In genomic region chr5:38265546-38266179, GRCh38 we compare ENCODE assay signal across 8 cellular contexts. TPM values are rescaled to one million over a fixed set of nuclear protein-coding genes. Genes with fewer than 3 reads are reported as not detected.
DNase-seq lines count a peak whose midpoint lies in the region; ATAC-seq and TF ChIP-seq lines count a peak whose summit lies in the region.

No MANE protein-coding gene starts in this region.

- TF ChIP-seq CTCF in BE2C (IDR thresholded peaks at IDR 0.05; ENCODE audit: low read depth, low read length) (peak; percentile 85), ovary (IDR thresholded peaks at IDR 0.05) (peak; percentile 56 to 70 (median 64))

- DNase-seq in BE2C, result peak; percentile 82
- peak; percentile 20 for DNase-seq in NCI-H446 treated with DMSO at 0.1 percent for 48 hours (lab: John Stamatoyannopoulos, UW)
- DNase-seq in activated CD8-positive, alpha-beta memory T cell treated with anti-CD3 and anti-CD28 coated beads, Interleukin-2, amount 50 U/mL, for 4 hours, result peak; percentile 36
- peak; percentile 17 for DNase-seq in fibroblast of the conjunctiva (ENCODE audit: low read depth)
- peak; percentile 59 to 77 (median 71) for DNase-seq in ovary
- DNase-seq in activated CD4-positive, CD25-positive, alpha-beta regulatory T cell (lab: John Stamatoyannopoulos, UW), result no peak

- H3K27ac ChIP-seq in ovary, result no peak overlapping the region

- H3K4me3 ChIP-seq in BE2C (ENCODE audit: low read depth, low read length) (no peak overlapping the region), ovary (no peak overlapping the region)

- H3K4me1 ChIP-seq in BE2C, result peaks cover 9% of the 10 kb centered on the region
- H3K4me1 ChIP-seq in ovary (ENCODE audit: insufficient read depth), result peaks cover 4% of the 10 kb centered on the region

- H3K27me3 ChIP-seq in BE2C (no peaks in the 10 kb centered on the region), ovary (no peaks in the 10 kb centered on the region)

- intact Hi-C loops in ovary (cut with DNase I), result no loop called here

- no peak for TF ChIP-seq POLR2A in ovary (IDR thresholded peaks at IDR 0.05)

- H3K9me3 ChIP-seq in BE2C (no peaks in the 10 kb centered on the region), ovary (no peaks in the 10 kb centered on the region)

- no peak for TF ChIP-seq EP300 in ovary (IDR thresholded peaks at IDR 0.05)

- ATAC-seq in GM18508 (IDR thresholded peaks at IDR 0.05; ENCODE audit: insufficient read depth, unreplicated experiment), result peak; percentile 55
- ATAC-seq in HG02981 (IDR thresholded peaks at IDR 0.05; ENCODE audit: unreplicated experiment), result peak; percentile 83

- H3K36me3 ChIP-seq in BE2C, result no peaks in the 10 kb centered on the region
- no peaks in the 10 kb centered on the region for H3K36me3 ChIP-seq in ovary

- WGBS in ovary, 3 donors, result 48 to 49% (median 48%) methylated on average over 13 of the region's 13 CpGs

RNA-seq across cellular contexts. Expression of gene EGFLAM, which starts 7.3 kb away (rescaled TPM):
- polyA plus RNA-seq in BE2C (2012; ENCODE audit: insufficient read depth, insufficient read length, low read depth), result 2.7 TPM
- total RNA-seq in ovary, result 10 to 100 TPM in 5 of 7 donors, 1 to 10 TPM in 2; 6.1 to 37.8 (median 17.1) TPM
- polyA plus RNA-seq in ovary, result 10 to 100 TPM in 1 of 2 donors, 1 to 10 TPM in 1; 9.0 to 37.5 TPM

Comparison
In these comparisons a context has a peak if more than half of its experiments do, and no peak if none do; other contexts are left out.
1. DNase-seq: peak in BE2C (single experiment), NCI-H446 treated with DMSO at 0.1 percent for 48 hours (single experiment), activated CD8-positive, alpha-beta memory T cell treated with anti-CD3 and anti-CD28 coated beads, Interleukin-2, amount 50 U/mL, for 4 hours (single experiment), fibroblast of the conjunctiva (single experiment) and ovary (5 of 5); none in activated CD4-positive, CD25-positive, alpha-beta regulatory T cell (0 of 4).